24 cellular contexts compared by ENCODE assay signal in genomic region chr15:39564972-39565665, GRCh38.
"Had no signal": no experiment of that assay in that cellular context is flagged by ENCODE, and none has a peak within 500 bp of the region (broad histone marks: within the 10 kb centered on the region; RNA-seq: fewer than 3 reads in every experiment).

No MANE protein-coding gene starts in this region.

- H3K9me3 ChIP-seq: SK-N-SH had no signal

- ATAC-seq: T-cell had no signal

- H3K27ac ChIP-seq: HL-60 had no signal

- H3K4me3 ChIP-seq: MG63 had no signal

- H3K4me2 ChIP-seq: SK-N-SH had no signal

- H3K36me3 ChIP-seq: MG63 had no signal

- FAIRE-seq: HTR-8/SVneo, RCC 7860 had no signal

- H3K27me3 ChIP-seq: MG63 had no signal

- DNase-seq: KBM-7, MG63, NCI-H1048, NCI-H1105, NCI-H1417, NCI-H1436 treated with DMSO at 0.1 percent for 48 hours, NCI-H1694, NCI-H187 treated with DMSO at 0.1 percent for 48 hours, NCI-H2029 treated with DMSO at 0.1 percent for 48 hours, NCI-H226, NCI-H446, NCI-H510A, NCI-H524 treated with DMSO at 0.1 percent for 48 hours, NCI-H69, NCI-H774, Right ventricle myocardium superior, RPMI8226, SIG-M5, SK-N-SH, SW 1271, T-cell had no signal

- H3K9ac ChIP-seq: SK-N-SH had no signal
